In genomic region chr11:61429691-61430582, GRCh38 we compare ENCODE assay signal across 1 cellular context.
TF ChIP-seq lines count a peak whose summit lies in the region.

CPSF7 (minus strand) TSS chr11:61429975; CDS start chr11:61429235, 740 bp downstream.
SDHAF2 (plus strand) TSS chr11:61430124; CDS start chr11:61430147, 23 bp downstream.

TF ChIP-seq in K562, 482 proteins besides CTCF, POLR2A, EP300 and RAD21 (continued from another document and continues in another):
- TF ChIP-seq E2F8 (IDR thresholded peaks at IDR 0.05; ENCODE audit: low read depth, partially characterized antibody) (peak; percentile 85), HLTF (IDR thresholded peaks at IDR 0.05) (peak; percentile 50; the same call in 1 of the 2 replicates), PRPF4 (IDR thresholded peaks at IDR 0.05; ENCODE audit: insufficient read depth, low read depth, low read length, poor library complexity, severe bottlenecking) (peak; percentile 88), ZNF224 (CRISPR knock-in tag; IDR thresholded peaks at IDR 0.05) (no peak), PRDM10 (IDR thresholded peaks at IDR 0.05; ENCODE audit: partially characterized antibody) (peak; percentile 54), SMARCA5 (IDR thresholded peaks at IDR 0.05) (no peak), HCFC1 (IDR thresholded peaks at IDR 0.05; ENCODE audit: low read depth, low read length) (peak; percentile 70), NCOA1 (IDR thresholded peaks at IDR 0.05; ENCODE audit: low read depth) (peak; percentile 55; the same call in 1 of the 2 replicates), NR1H2 (CRISPR knock-in tag; IDR thresholded peaks at IDR 0.05) (peak; percentile 91; the same call in 1 of the 2 replicates), SETDB1 (IDR thresholded peaks at IDR 0.05; ENCODE audit: low read length) (no peak), OTX1 (CRISPR knock-in tag; IDR thresholded peaks at IDR 0.05) (peak; percentile 87; the same call in 1 of the 2 replicates), GMEB1 (CRISPR knock-in tag; IDR thresholded peaks at IDR 0.05) (peak; percentile 96), ATF1 (CRISPR knock-in tag; IDR thresholded peaks at IDR 0.05) (peak; percentile 14; the same call in 1 of the 2 replicates), ATF1 (tag; IDR thresholded peaks at IDR 0.05) (peak; percentile 92), RBM22 (IDR thresholded peaks at IDR 0.05; ENCODE audit: low read depth, low read length, poor library complexity, severe bottlenecking) (peak; percentile 90), MXD1 (CRISPR knock-in tag; IDR thresholded peaks at IDR 0.05; ENCODE audit: borderline replicate concordance, poor library complexity, severe bottlenecking) (no peak), ATF6 (CRISPR knock-in tag; IDR thresholded peaks at IDR 0.05) (peak; percentile 90; the same call in 1 of the 2 replicates), ZFP91 (CRISPR knock-in tag; IDR thresholded peaks at IDR 0.05) (no peak), PML (IDR thresholded peaks at IDR 0.05; ENCODE audit: low read length) (peak; percentile 79; the same call in 1 of the 2 replicates), YY1 (IDR thresholded peaks at IDR 0.05; ENCODE audit: borderline replicate concordance in 1 of 3, control insufficient read depth in 1 of 3, extremely low read depth in 1 of 3, insufficient read depth in 3 of 3, insufficient read length in 1 of 3, insufficient replicate concordance in 2 of 3, low read depth in 1 of 3, low read length in 2 of 3) (peak; percentile 78 to 95 (median 94)), RBFOX2 (IDR thresholded peaks at IDR 0.05; ENCODE audit: low read depth, low read length) (peak; percentile 98), BRD4 (IDR thresholded peaks at IDR 0.05) (peak; percentile 61; the same call in 1 of the 2 replicates), ETV5 (CRISPR knock-in tag; IDR thresholded peaks at IDR 0.05; ENCODE audit: low read depth) (peak; percentile 96), ILK (tag; IDR thresholded peaks at IDR 0.05; ENCODE audit: borderline replicate concordance, low read depth) (no peak), HBP1 (CRISPR knock-in tag; IDR thresholded peaks at IDR 0.05) (peak; percentile 87; the same call in 1 of the 2 replicates), MAZ (CRISPR knock-in tag; conservative IDR thresholded peaks at IDR 0.05 in 1 of 2, IDR thresholded peaks at IDR 0.05 in 1 of 2) (peak; percentile 84 to 90; a peak in 3 of 4 replicates), ELF2 (CRISPR knock-in tag; IDR thresholded peaks at IDR 0.05) (peak; percentile 72; the same call in 1 of the 2 replicates), SREBF1 (IDR thresholded peaks at IDR 0.05; ENCODE audit: borderline replicate concordance, low read depth, low read length) (0 out of 2 replicates have a peak, but pooled peaks have one; percentile 13), ZNF639 (CRISPR knock-in tag; conservative IDR thresholded peaks at IDR 0.05 in 1 of 2, IDR thresholded peaks at IDR 0.05 in 1 of 2) (peak in 1 of 2 experiments; percentile 100; a peak in 2 of 4 replicates), CEBPB (tag; IDR thresholded peaks at IDR 0.05) (no peak), RCOR1 (IDR thresholded peaks at IDR 0.05; ENCODE audit: borderline replicate concordance in 1 of 2, low read depth in 2 of 2, low read length in 2 of 2) (0 out of 4 replicates have a peak, but pooled peaks of 1 of the 2 experiments have one; percentile 31), EZH2 (IDR thresholded peaks at IDR 0.05; ENCODE audit: borderline replicate concordance, low read depth, low read length) (no peak), GTF2E2 (tag; IDR thresholded peaks at IDR 0.05) (peak; percentile 94), ZHX1 (conservative IDR thresholded peaks at IDR 0.05; ENCODE audit: low read length) (0 out of 2 replicates have a peak, but pooled peaks have one; percentile 41), ZEB2 (IDR thresholded peaks at IDR 0.05) (0 out of 2 replicates have a peak, but pooled peaks have one; percentile 9), PHF8 (IDR thresholded peaks at IDR 0.05; ENCODE audit: borderline replicate concordance, low read length) (peak; percentile 98; the same call in 1 of the 2 replicates)
